In genomic region chr18:59500765-59501164, GRCh38 we compare ENCODE assay signal across 25 cellular contexts.
A peak's percentile ranks its signal among the peaks of the same experiment; 100 is the strongest.
DNase-seq lines count a peak whose midpoint lies in the region; ATAC-seq and TF ChIP-seq lines count a peak whose summit lies in the region.
"Had no signal": no experiment of that assay in that cellular context is flagged by ENCODE, and none has a peak within 500 bp of the region (broad histone marks: within the 10 kb centered on the region; RNA-seq: fewer than 3 reads in every experiment).

No MANE protein-coding gene starts in this region.

- H3K27ac ChIP-seq in right cardiac atrium (ENCODE audit: low read length) (peak overlapping the region; percentile 46), WERI-Rb-1 (peak overlapping the region; percentile 59; the same call in 1 of the 2 replicates)
- H3K27ac ChIP-seq: SK-N-MC had no signal

- H3K9me3 Mint-ChIP-seq in HFFc6 (peaks cover 4% of the 10 kb centered on the region; the same call in 1 of the 2 replicates), nephron (peaks cover 20% of the 10 kb centered on the region)

- H3K27me3 ChIP-seq in right cardiac atrium (ENCODE audit: control insufficient read depth, insufficient read depth) (no peaks in the 10 kb centered on the region), WERI-Rb-1 (ENCODE audit: insufficient read depth, low read depth, severe bottlenecking) (no peaks in the 10 kb centered on the region)
- H3K27me3 ChIP-seq: BE2C had no signal

- DNase-seq in right cardiac atrium (no peak), Right ventricle myocardium inferior (ENCODE audit: missing footprints) (no peak), HFFc6 (no peak), WERI-Rb-1 (no peak), hepatic stellate cell (ENCODE audit: low spot score) (no peak)
- DNase-seq in activated T-cell treated with anti-CD3 and anti-CD28 coated beads, Interleukin-2, amount 50 U/mL, for 1 hour: no peak
- DNase-seq: 8988T; ACHN; BE2C; CD8-positive, alpha-beta memory T cell; DMS79 treated with DMSO at 0.1 percent for 48 hours; Karpas-422; NCI-H1092; NCI-H1417 treated with DMSO at 0.1 percent for 48 hours; NCI-H1694 treated with DMSO at 0.1 percent for 48 hours; NCI-H2081; NCI-H226; NCI-H510A; NCI-H69; SIG-M5 had no signal

- H3K4me3 Mint-ChIP-seq in HFFc6 (0 out of 2 replicates have a peak overlapping the region, but pooled peaks have one; percentile 12), nephron (no peak overlapping the region)
- H3K4me3 Mint-ChIP-seq: CD14-positive monocyte; CD8-positive, alpha-beta memory T cell had no signal

- no peak overlapping the region for H3K4me3 ChIP-seq in right cardiac atrium (ENCODE audit: low read length)
- no peak overlapping the region for H3K4me3 ChIP-seq in WERI-Rb-1 (ENCODE audit: low read depth, low read length)
- H3K4me3 ChIP-seq: SK-N-MC had no signal

- peak overlapping the region; percentile 32 for H3K27ac Mint-ChIP-seq in HFFc6
- H3K27ac Mint-ChIP-seq in nephron: peak overlapping the region; percentile 80 to 91 (median 84)
- H3K27ac Mint-ChIP-seq: CD14-positive monocyte; CD8-positive, alpha-beta memory T cell had no signal

- intact Hi-C loops in right cardiac atrium (cut with DNase I) (no loop called here), Right ventricle myocardium inferior (cut with DNase I) (no loop called here)

- H3K36me3 Mint-ChIP-seq in HFFc6 (ENCODE audit: low read depth) (peaks cover 25% of the 10 kb centered on the region), nephron (ENCODE audit: low read depth) (peaks cover 43% of the 10 kb centered on the region)
- H3K36me3 Mint-ChIP-seq: CD14-positive monocyte; CD8-positive, alpha-beta memory T cell had no signal

- H3K9me3 ChIP-seq in right cardiac atrium (ENCODE audit: control insufficient read depth, low read length): no peaks in the 10 kb centered on the region
- peaks cover 10% of the 10 kb centered on the region for H3K9me3 ChIP-seq in WERI-Rb-1 (ENCODE audit: severe bottlenecking)
- H3K9me3 ChIP-seq: BE2C had no signal

- H3K4me1 Mint-ChIP-seq in HFFc6 (ENCODE audit: low read depth): peaks cover 72% of the 10 kb centered on the region
- peaks cover 67% of the 10 kb centered on the region for H3K4me1 Mint-ChIP-seq in nephron
- H3K4me1 Mint-ChIP-seq: CD14-positive monocyte; CD8-positive, alpha-beta memory T cell had no signal

- H3K36me3 ChIP-seq in WERI-Rb-1: no peaks in the 10 kb centered on the region
- H3K36me3 ChIP-seq: BE2C had no signal

- ATAC-seq in right cardiac atrium: no peak
- no peak for ATAC-seq in Right ventricle myocardium inferior
- no peak for ATAC-seq in HG02623 (IDR thresholded peaks at IDR 0.05; ENCODE audit: unreplicated experiment)
- ATAC-seq: Panc1 had no signal

- TF ChIP-seq CTCF in HFFc6 (IDR thresholded peaks at IDR 0.05) (no peak), WERI-Rb-1 (IDR thresholded peaks at IDR 0.05; ENCODE audit: low read depth, low read length) (no peak), nephron (IDR thresholded peaks at IDR 0.05; ENCODE audit: unreplicated experiment in 3 of 3) (no peak)

- peaks cover 15% of the 10 kb centered on the region for H3K4me1 ChIP-seq in right cardiac atrium (ENCODE audit: control insufficient read depth, insufficient read depth, low read length)

- peaks cover 2% of the 10 kb centered on the region; the same call in 1 of the 2 replicates for H3K27me3 Mint-ChIP-seq in HFFc6 (ENCODE audit: insufficient read depth)
- H3K27me3 Mint-ChIP-seq in nephron (ENCODE audit: low read depth): no peaks in the 10 kb centered on the region
